ENCODE assay signal across 21 cellular contexts in the genomic region with DNA sequence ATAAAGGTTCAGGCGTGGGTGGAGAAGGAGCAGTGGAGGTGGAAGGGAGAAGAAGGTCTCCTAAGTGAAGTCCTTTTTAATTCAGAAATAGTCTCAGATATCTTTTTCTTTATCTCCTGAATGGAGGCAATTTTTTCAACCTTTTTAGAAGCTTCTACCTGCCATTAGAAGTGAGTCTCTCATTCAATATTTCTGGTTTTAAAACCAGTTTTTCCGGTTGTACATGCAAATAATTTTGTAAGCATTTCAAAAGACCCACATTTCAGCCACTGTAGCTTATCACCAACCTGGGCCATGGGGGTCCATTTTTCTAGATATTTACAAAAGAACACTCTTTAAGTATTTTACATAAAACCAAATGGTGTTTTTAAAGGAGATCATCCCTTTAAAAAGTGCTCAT.
"Had no signal": no experiment of that assay in that cellular context is flagged by ENCODE, and none has a peak within 500 bp of the region (broad histone marks: within the 10 kb centered on the region; RNA-seq: fewer than 3 reads in every experiment).

No MANE protein-coding gene starts in this region.

- H3K4me1 Mint-ChIP-seq: activated CD4-positive, alpha-beta T cell treated with anti-CD3 and anti-CD28 coated beads, Interleukin-2, amount 10 ng/mL, durations not matched to agents 7 days and 5 days; brain; central memory CD8-positive, alpha-beta T cell; T-helper 17 cell had no signal

- H3K36me3 Mint-ChIP-seq: activated CD4-positive, alpha-beta memory T cell treated with anti-CD3 and anti-CD28 coated beads for 36 hours; activated naive CD4-positive, alpha-beta T cell treated with anti-CD3 and anti-CD28 coated beads, Interleukin-2, amount 50 U/mL, for 72 hours; brain had no signal

- DNase-seq: activated CD4-positive, alpha-beta memory T cell treated with anti-CD3 and anti-CD28 coated beads for 36 hours; activated CD4-positive, alpha-beta T cell treated with anti-CD3 and anti-CD28 coated beads, Interleukin-2, amount 10 ng/mL, durations not matched to agents 7 days and 5 days; activated CD4-positive, CD25-positive, alpha-beta regulatory T cell; activated CD8-positive, alpha-beta memory T cell treated with anti-CD3 and anti-CD28 coated beads for 24 hours; activated effector memory CD4-positive, alpha-beta T cell treated with anti-CD3 and anti-CD28 coated beads, Interleukin-2, amount 50 U/mL, for 16 hours; activated naive CD4-positive, alpha-beta T cell treated with Interleukin-2 at 50 U/mL for 16 hours; activated T-cell treated with anti-CD3 and anti-CD28 coated beads, Interleukin-2, amount 50 U/mL, for 4 hours; amygdala; Kasumi-1; KBM-7; NCI-H146; NCI-H187 treated with DMSO at 0.1 percent for 48 hours; NCI-H2107; NCI-H510A treated with DMSO at 0.1 percent for 48 hours; NK-92 treated with Interleukin-12 subunit alpha and Interleukin-12 subunit beta, amount 100 ng/mL, for 24 hours; SIG-M5; T-helper 17 cell; T-helper 9 cell had no signal

- H3K4me3 Mint-ChIP-seq: activated CD4-positive, alpha-beta memory T cell treated with anti-CD3 and anti-CD28 coated beads for 36 hours; activated CD4-positive, alpha-beta T cell treated with anti-CD3 and anti-CD28 coated beads, Interleukin-2, amount 10 ng/mL, durations not matched to agents 7 days and 5 days; activated T-cell treated with anti-CD3 and anti-CD28 coated beads, Interleukin-2, amount 50 U/mL, for 4 hours; brain; central memory CD8-positive, alpha-beta T cell; T-helper 17 cell had no signal

- H3K27ac Mint-ChIP-seq: activated CD4-positive, alpha-beta memory T cell treated with anti-CD3 and anti-CD28 coated beads for 36 hours; activated CD4-positive, alpha-beta T cell treated with anti-CD3 and anti-CD28 coated beads, Interleukin-2, amount 10 ng/mL, durations not matched to agents 7 days and 5 days; activated naive CD4-positive, alpha-beta T cell treated with anti-CD3 and anti-CD28 coated beads, Interleukin-2, amount 50 U/mL, for 72 hours; T-helper 17 cell had no signal

- ATAC-seq: activated naive CD4-positive, alpha-beta T cell treated with anti-CD3 and anti-CD28 coated beads, Interleukin-2, amount 50 U/mL, for 72 hours; activated T-cell treated with anti-CD3 and anti-CD28 coated beads, Interleukin-2, amount 50 U/mL, for 4 hours; T-helper 17 cell had no signal

- H3K27me3 Mint-ChIP-seq: activated CD4-positive, alpha-beta memory T cell treated with anti-CD3 and anti-CD28 coated beads for 36 hours; activated CD4-positive, alpha-beta T cell treated with anti-CD3 and anti-CD28 coated beads, Interleukin-2, amount 10 ng/mL, durations not matched to agents 7 days and 5 days; brain; central memory CD8-positive, alpha-beta T cell; T-helper 17 cell had no signal
